In the genomic region with DNA sequence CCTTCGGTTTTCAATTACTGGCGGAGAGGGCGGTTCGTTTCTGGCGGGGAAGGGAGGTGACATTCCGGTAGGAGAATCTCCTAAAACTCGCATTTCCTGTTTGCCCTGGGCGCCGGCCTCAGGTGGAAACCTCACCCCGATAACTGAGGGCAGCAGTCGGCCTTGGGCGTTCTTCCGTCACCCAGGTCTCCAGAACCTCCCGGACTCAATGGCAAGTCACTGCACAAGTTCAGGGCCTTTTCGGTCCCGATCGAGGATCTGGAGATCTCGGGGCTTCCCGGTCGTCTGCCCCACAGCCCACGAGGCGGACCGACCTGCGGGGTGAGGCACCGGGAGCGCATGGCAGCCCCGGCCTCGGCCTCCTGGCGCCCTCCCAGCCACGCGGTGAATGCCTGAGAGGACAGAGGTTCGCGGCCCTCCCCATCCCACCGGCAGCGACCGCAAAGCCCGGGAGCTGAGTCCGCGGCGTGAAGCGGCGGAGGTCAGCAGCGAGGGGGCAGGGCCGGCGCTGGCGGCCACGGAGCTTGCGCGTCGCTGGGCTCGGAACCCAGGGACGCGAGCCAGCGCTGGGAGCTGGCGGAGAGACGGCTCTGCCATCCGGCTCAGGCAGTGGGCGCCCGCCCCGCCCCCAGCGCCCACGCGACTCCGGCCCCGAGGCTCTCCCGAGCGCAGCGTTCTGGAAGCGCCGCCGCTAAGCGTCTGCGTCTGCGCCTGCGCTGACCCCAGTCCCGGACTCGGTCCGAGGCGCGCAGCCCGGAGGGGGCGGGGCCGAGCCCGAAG, we compare ENCODE assay signal across 8 cellular contexts. TPM values are rescaled to one million over a fixed set of nuclear protein-coding genes. Genes with fewer than 3 reads are reported as not detected.
DNase-seq lines count a peak whose midpoint lies in the region; ATAC-seq and TF ChIP-seq lines count a peak whose summit lies in the region.

No MANE protein-coding gene starts in this region.

- H3K36me3 ChIP-seq in SU-DHL-6 (ENCODE audit: low read length) = no peaks in the 10 kb centered on the region
- no peaks in the 10 kb centered on the region for H3K36me3 ChIP-seq in trophoblast cell (ENCODE audit: control insufficient read depth in 1 of 2, insufficient read depth in 2 of 2, low read length in 2 of 2)
- no peaks in the 10 kb centered on the region for H3K36me3 ChIP-seq in tibial nerve

- H3K4me2 ChIP-seq in SU-DHL-6 (ENCODE audit: low read depth, low read length, poor library complexity, severe bottlenecking) = peak overlapping the region; percentile 71
- H3K4me2 ChIP-seq in trophoblast cell (ENCODE audit: low read length) = peak overlapping the region; percentile 91

- H3K27me3 Mint-ChIP-seq in activated naive CD8-positive, alpha-beta T cell treated with anti-CD3 and anti-CD28 coated beads, Interleukin-2, amount 50 U/mL, for 24 hours = peaks cover 8% of the 10 kb centered on the region

- peak overlapping the region; percentile 74 for H3K18ac ChIP-seq in trophoblast cell (ENCODE audit: low read length)

- H3K27ac Mint-ChIP-seq in activated naive CD8-positive, alpha-beta T cell treated with anti-CD3 and anti-CD28 coated beads, Interleukin-2, amount 50 U/mL, for 24 hours = peak overlapping the region; percentile 85

- H3F3A ChIP-seq in SU-DHL-6 (ENCODE audit: insufficient read depth) = no peaks in the 10 kb centered on the region

- intact Hi-C loops in cardiac septum (cut with DNase I) = loop anchor here (5.0 kb wide), 1 partner anchor 66 kb away; a partner anchor contains a TSS

- H3K4me3 Mint-ChIP-seq in activated naive CD8-positive, alpha-beta T cell treated with anti-CD3 and anti-CD28 coated beads, Interleukin-2, amount 50 U/mL, for 24 hours = peak overlapping the region; percentile 79

- no peak overlapping the region for H3K27ac ChIP-seq in SU-DHL-6 (ENCODE audit: low read depth, low read length)
- H3K27ac ChIP-seq in trophoblast cell (ENCODE audit: low read depth, low read length) = peak overlapping the region; percentile 98
- H3K27ac ChIP-seq in tibial nerve = peak overlapping the region; percentile 83 to 98 (median 92)

- H3K9me3 Mint-ChIP-seq in activated naive CD8-positive, alpha-beta T cell treated with anti-CD3 and anti-CD28 coated beads, Interleukin-2, amount 50 U/mL, for 24 hours = no peaks in the 10 kb centered on the region

- peak overlapping the region; percentile 70 for H4K8ac ChIP-seq in trophoblast cell (ENCODE audit: low read depth, low read length)

- peaks cover 7% of the 10 kb centered on the region for H3K4me1 Mint-ChIP-seq in activated naive CD8-positive, alpha-beta T cell treated with anti-CD3 and anti-CD28 coated beads, Interleukin-2, amount 50 U/mL, for 24 hours

- CTCF ChIA-PET in GM10248 (lab: Yijun Ruan, JAX) = interaction anchor here (0.5 to 1.0 kb wide), 2 partner anchors 9 to 976 kb away, joined by 3 read pairs; no protein-coding TSS in a partner anchor

- no peak overlapping the region for H3K23ac ChIP-seq in trophoblast cell (ENCODE audit: low read length)

- H4K91ac ChIP-seq in trophoblast cell (ENCODE audit: low read depth, low read length) = peak overlapping the region; percentile 94

- peak overlapping the region; percentile 10 for H4K12ac ChIP-seq in trophoblast cell (ENCODE audit: low read depth, low read length)

- H3K79me1 ChIP-seq in trophoblast cell (ENCODE audit: low read length) = peaks cover 9% of the 10 kb centered on the region

- peak overlapping the region; percentile 9 for H2BK12ac ChIP-seq in trophoblast cell (ENCODE audit: low read length)

- no peaks in the 10 kb centered on the region for H3K9me3 ChIP-seq in SU-DHL-6 (ENCODE audit: insufficient read depth, low read length)
- H3K9me3 ChIP-seq in trophoblast cell (ENCODE audit: insufficient read depth, low read depth, low read length) = no peaks in the 10 kb centered on the region
- H3K9me3 ChIP-seq in tibial nerve = no peaks in the 10 kb centered on the region

- DNase-seq in GM10248 (ENCODE audit: extremely low spot score) (peak; percentile 100), NCI-H1092 (lab: John Stamatoyannopoulos, UW) (peak; percentile 92), cardiac septum (ENCODE audit: low spot score) (peak; percentile 97), trophoblast cell (peak; percentile 96 to 98), tibial nerve (ENCODE audit: low spot score in 2 of 2) (peak; percentile 75 to 79)
- peak; percentile 96 for DNase-seq in activated naive CD8-positive, alpha-beta T cell treated with anti-CD3 and anti-CD28 coated beads, Interleukin-2, amount 50 U/mL, for 24 hours

- peak overlapping the region; percentile 50 for H3K4ac ChIP-seq in trophoblast cell (ENCODE audit: low read depth, low read length)

- H3K79me2 ChIP-seq in SU-DHL-6 (ENCODE audit: insufficient read depth, low read length) = no peaks in the 10 kb centered on the region
- peaks cover 8% of the 10 kb centered on the region for H3K79me2 ChIP-seq in trophoblast cell (ENCODE audit: control insufficient read depth, insufficient read depth, low read length, poor library complexity)

- peak; percentile 65 for ATAC-seq in HG02571 (IDR thresholded peaks at IDR 0.05; ENCODE audit: unreplicated experiment)
- ATAC-seq in activated naive CD8-positive, alpha-beta T cell treated with anti-CD3 and anti-CD28 coated beads, Interleukin-2, amount 50 U/mL, for 24 hours = peak; percentile 93

- peaks cover 8 to 11% of the 10 kb centered on the region in 2 experiments for H3K4me1 ChIP-seq in trophoblast cell (ENCODE audit: control insufficient read depth in 1 of 2, insufficient read depth in 2 of 2, low read length in 2 of 2)
- peaks cover 0 to 19% (median 6%) of the 10 kb centered on the region in 4 donors for H3K4me1 ChIP-seq in tibial nerve

- H3K14ac ChIP-seq in trophoblast cell (ENCODE audit: low read length) = peak overlapping the region; percentile 71

- no peaks in the 10 kb centered on the region for H4K20me1 ChIP-seq in SU-DHL-6 (ENCODE audit: low read depth, low read length)

- no peaks in the 10 kb centered on the region for H3K9me2 ChIP-seq in SU-DHL-6 (replicated peaks; ENCODE audit: insufficient read depth, low read length)

- H2BK5ac ChIP-seq in trophoblast cell (ENCODE audit: low read depth, low read length, poor library complexity) = peak overlapping the region; percentile 71

- WGBS in trophoblast cell (ENCODE audit: extremely low coverage, insufficient coverage, insufficient read length) = no CpG with 5 or more reads among the region's 84 CpGs
- WGBS in tibial nerve, 2 donors = 1 to 2% methylated on average over 22 to 45 of the region's 84 CpGs

- POLR2A ChIA-PET in GM10248 (lab: Yijun Ruan, JAX) = no interaction called here

- H3K27me3 ChIP-seq in SU-DHL-6 (ENCODE audit: low read length) = no peaks in the 10 kb centered on the region
- H3K27me3 ChIP-seq in trophoblast cell (ENCODE audit: insufficient read depth, low read length) = no peaks in the 10 kb centered on the region
- H3K27me3 ChIP-seq in tibial nerve = no peaks in the 10 kb centered on the region

- peak; percentile 46 to 67 for TF ChIP-seq POLR2A in tibial nerve (IDR thresholded peaks at IDR 0.05)

- no peaks in the 10 kb centered on the region for H3K36me3 Mint-ChIP-seq in activated naive CD8-positive, alpha-beta T cell treated with anti-CD3 and anti-CD28 coated beads, Interleukin-2, amount 50 U/mL, for 24 hours (ENCODE audit: low read depth)

- H3K4me3 ChIP-seq in SU-DHL-6 (ENCODE audit: insufficient read depth, low read length, poor library complexity, severe bottlenecking) = peak overlapping the region; percentile 68
- peak overlapping the region; percentile 89 for H3K4me3 ChIP-seq in trophoblast cell (ENCODE audit: low read depth, low read length)
- peak overlapping the region; percentile 52 to 88 (median 77) for H3K4me3 ChIP-seq in tibial nerve

- no peak for TF ChIP-seq CTCF in GM10248 (IDR thresholded peaks at IDR 0.05; ENCODE audit: control extremely low read depth, extremely low read depth, low read depth, missing control alignments)
- no peak for TF ChIP-seq CTCF in SU-DHL-6 (IDR thresholded peaks at IDR 0.05; ENCODE audit: insufficient read depth, low read length, poor library complexity, severe bottlenecking)
- TF ChIP-seq CTCF in tibial nerve (IDR thresholded peaks at IDR 0.05) = peak in 2 of 5 experiments; percentile 31 to 61

- H2AFZ ChIP-seq in SU-DHL-6 (ENCODE audit: low read depth, low read length, severe bottlenecking) (peak overlapping the region; percentile 86), trophoblast cell (ENCODE audit: insufficient read depth, low read length, poor library complexity) (peak overlapping the region; percentile 41)

- H2AK5ac ChIP-seq in trophoblast cell (ENCODE audit: low read length) = peak overlapping the region; percentile 19

- peak overlapping the region; percentile 98 for H2BK120ac ChIP-seq in trophoblast cell (ENCODE audit: insufficient read depth, low read length, poor library complexity)

- H3K9ac ChIP-seq in SU-DHL-6 (ENCODE audit: low read length) (peak overlapping the region; percentile 74), trophoblast cell (ENCODE audit: low read length) (peak overlapping the region; percentile 83)

- peak in 1 of 2 donors; percentile 74 for TF ChIP-seq EP300 in tibial nerve (IDR thresholded peaks at IDR 0.05)

RNA-seq across cellular contexts. Expression of a gene that starts 58.4 kb away (rescaled TPM):
- total RNA-seq in cardiac septum (400 TPM), tibial nerve (1 to 10 TPM in 3 of 4 donors, under 1 TPM in 1; 0.84 to 3.6 (median 1.5) TPM)
- not detected in 2 replicates for polyA plus RNA-seq in trophoblast cell (2013)

Comparison
In these comparisons a context has a peak if more than half of its experiments do, and no peak if none do; other contexts are left out.
1. RNA of a gene that starts 58.4 kb away (total RNA-seq): 400 TPM in cardiac septum (single experiment); 0.84 to 3.6 TPM in tibial nerve; every median in the first group is over 10 times any median in the second.
2. Peak in every context shown above with its lines, with median percentiles within 50 percentile points of each other: DNase-seq and H3K4me3 ChIP-seq.